Comparison of ENCODE assay signal across 21 cellular contexts in the genomic region with DNA sequence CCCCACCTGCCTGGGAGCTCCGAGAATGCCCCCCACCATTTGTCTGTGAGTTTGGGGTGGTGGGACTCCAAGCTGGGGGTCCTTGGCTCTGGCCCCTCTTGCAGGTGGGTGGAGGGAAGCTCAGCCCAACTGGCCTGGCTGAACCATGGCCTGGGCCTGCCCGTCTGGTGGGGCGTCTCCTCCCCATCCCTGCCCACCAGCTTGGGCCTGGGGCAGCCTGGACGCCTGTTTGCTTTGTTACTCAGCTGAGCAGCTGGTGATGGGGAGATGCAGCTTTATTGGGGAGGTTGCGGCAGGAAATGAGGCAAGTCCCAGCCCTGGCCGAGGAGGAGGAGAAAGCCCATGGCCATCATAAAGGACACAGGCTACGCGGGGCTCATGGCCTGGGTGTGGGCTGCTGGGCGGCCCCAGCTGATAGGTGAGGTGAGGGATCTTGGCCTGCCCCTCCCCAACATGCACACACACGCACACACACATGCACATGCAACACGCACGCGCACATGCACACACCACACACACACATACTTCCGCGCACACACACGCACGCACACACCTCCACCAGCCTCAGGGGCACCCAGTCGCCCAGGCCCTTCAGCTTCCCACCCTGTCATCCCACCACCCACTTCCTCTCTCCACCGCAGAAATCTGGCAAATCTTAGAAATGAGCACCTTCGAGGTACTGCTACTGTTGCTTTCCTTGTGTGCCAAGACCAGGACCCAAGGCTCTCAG. TPM values are rescaled to one million over a fixed set of nuclear protein-coding genes. Genes with fewer than 3 reads are reported as not detected.
DNase-seq lines count a peak whose midpoint lies in the region; ATAC-seq and TF ChIP-seq lines count a peak whose summit lies in the region.
"Had no signal": no experiment of that assay in that cellular context is flagged by ENCODE, and none has a peak within 500 bp of the region (broad histone marks: within the 10 kb centered on the region; RNA-seq: fewer than 3 reads in every experiment).

No MANE protein-coding gene starts in this region.

- CTCF ChIA-PET in Panc1 (lab: Charles Lee) = interaction anchor here (0.5 kb wide), 1 partner anchor 391 kb away, joined by 3 read pairs; no protein-coding TSS in a partner anchor

- H3K27ac ChIP-seq in Panc1 (ENCODE audit: low read length) (no peak overlapping the region; the same call in 1 of the 2 replicates), adrenal gland (no peak overlapping the region)
- H3K27ac ChIP-seq: thoracic aorta had no signal

- no TSS peak for BruUV-seq in Panc1 (replicated peaks; lab: Mats Ljungman, UMichigan)

- peak; percentile 51 for ATAC-seq in stimulated activated naive CD8-positive, alpha-beta T cell treated with anti-CD3 and anti-CD28 coated beads, Interleukin-15, amount 100 ng/mL, for 72 hours
- ATAC-seq in stimulated activated naive CD8-positive, alpha-beta T cell treated with anti-CD3 and anti-CD28 coated beads, Interleukin-15, Interleukin-2, amounts not matched to agents 100 U/mL and 50 U/mL, for 24 hours = no peak
- ATAC-seq in Panc1 (peak; percentile 29; the same call in 1 of the 2 replicates), mucosa of descending colon (peak; percentile 42), HG03354 (IDR thresholded peaks at IDR 0.05; ENCODE audit: poor library complexity, severe bottlenecking, unreplicated experiment) (no peak), HG03439 (IDR thresholded peaks at IDR 0.05; ENCODE audit: unreplicated experiment) (no peak)
- ATAC-seq: GM23338, left lobe of liver had no signal

- no peak for TF ChIP-seq CTCF in Panc1 (IDR thresholded peaks at IDR 0.05)
- TF ChIP-seq CTCF in mucosa of descending colon (IDR thresholded peaks at IDR 0.05) = no peak
- no peak for TF ChIP-seq CTCF in adrenal gland (IDR thresholded peaks at IDR 0.05)

- no peak overlapping the region for H3K4me3 Mint-ChIP-seq in stimulated activated naive CD8-positive, alpha-beta T cell treated with anti-CD3 and anti-CD28 coated beads, Interleukin-15, amount 100 ng/mL, for 72 hours
- H3K4me3 Mint-ChIP-seq: GM23338, IgD-negative memory B cell had no signal

- POLR2A ChIA-PET in Panc1 (lab: Charles Lee) = no interaction called here

- no peaks in the 10 kb centered on the region for H3K36me3 ChIP-seq in Panc1 (ENCODE audit: control insufficient read depth, insufficient read depth, low read length)
- H3K36me3 ChIP-seq in mucosa of descending colon (ENCODE audit: low read depth) = no peaks in the 10 kb centered on the region
- no peaks in the 10 kb centered on the region for H3K36me3 ChIP-seq in adrenal gland (replicated peaks in 1 of 2)
- H3K36me3 ChIP-seq: thoracic aorta had no signal

- H3K27me3 Mint-ChIP-seq in stimulated activated naive CD8-positive, alpha-beta T cell treated with anti-CD3 and anti-CD28 coated beads, Interleukin-15, amount 100 ng/mL, for 72 hours = no peaks in the 10 kb centered on the region

- H3K4me3 ChIP-seq in Panc1 (ENCODE audit: low read depth in 2 of 2, low read length in 2 of 2) = no peak overlapping the region
- no peak overlapping the region for H3K4me3 ChIP-seq in mucosa of descending colon
- no peak overlapping the region for H3K4me3 ChIP-seq in adrenal gland
- H3K4me3 ChIP-seq: GM23338, thoracic aorta had no signal

- intact Hi-C loops in Panc1 (cut with micrococcal nuclease; ENCODE audit: unreplicated experiment) = no loop called here
- intact Hi-C loops in mucosa of descending colon (cut with DNase I, micrococcal nuclease) = no loop called here
- intact Hi-C loops in adrenal gland (cut with DNase I) = no loop called here

- in situ Hi-C loops in Panc1 (cut with HindIII; ENCODE audit: low pct_unique_long_range_greater_than_20kb, low sequenced_read_pairs) = no loop called here

- no peak for TF ChIP-seq POLR2A in adrenal gland (IDR thresholded peaks at IDR 0.05)

- H3K4me1 Mint-ChIP-seq in stimulated activated naive CD8-positive, alpha-beta T cell treated with anti-CD3 and anti-CD28 coated beads, Interleukin-15, amount 100 ng/mL, for 72 hours = peaks cover 16% of the 10 kb centered on the region

- DNase-seq in stimulated activated naive CD8-positive, alpha-beta T cell treated with anti-CD3 and anti-CD28 coated beads, Interleukin-15, amount 100 ng/mL, for 72 hours = no peak
- no peak for DNase-seq in stimulated activated naive CD8-positive, alpha-beta T cell treated with anti-CD3 and anti-CD28 coated beads, Interleukin-15, Interleukin-2, amounts not matched to agents 100 U/mL and 50 U/mL, for 24 hours
- DNase-seq in Panc1 (ENCODE audit: low read depth, low spot score) (no peak), mucosa of descending colon (peak in 1 of 3 donors; percentile 43), adrenal gland (no peak), HK-2 (ENCODE audit: unreplicated experiment) (no peak)
- DNase-seq: activated CD4-positive, CD25-positive, alpha-beta regulatory T cell treated with anti-CD3 and anti-CD28 coated beads, Interleukin-2, amount 50 U/mL, for 72 hours; amygdala; central memory CD4-positive, alpha-beta T cell; effector CD8-positive, alpha-beta T cell; glutamatergic neuron; NCI-H2029 treated with DMSO at 0.1 percent for 48 hours; NK-92 treated with Interleukin-12 subunit alpha and Interleukin-12 subunit beta, amount 100 ng/mL, for 24 hours; occipital lobe had no signal

- H3K9me3 ChIP-seq in Panc1 (ENCODE audit: control insufficient read depth, insufficient read depth, low read depth, low read length) = no peaks in the 10 kb centered on the region
- peaks cover 5% of the 10 kb centered on the region for H3K9me3 ChIP-seq in mucosa of descending colon
- no peaks in the 10 kb centered on the region for H3K9me3 ChIP-seq in adrenal gland (replicated peaks in 1 of 3)

- H3K4me1 ChIP-seq in Panc1 (ENCODE audit: control insufficient read depth, insufficient read depth, low read length) (peaks cover 26% of the 10 kb centered on the region), mucosa of descending colon (ENCODE audit: low read depth) (peaks cover 19% of the 10 kb centered on the region), adrenal gland (replicated peaks in 1 of 2) (no peaks in the 10 kb centered on the region)

- H3K27me3 ChIP-seq in Panc1 (ENCODE audit: control insufficient read depth, insufficient read depth, low read length) (no peaks in the 10 kb centered on the region), adrenal gland (no peaks in the 10 kb centered on the region)

- peak overlapping the region in 1 of 2 donors; percentile 83 for H3K27ac Mint-ChIP-seq in stimulated activated naive CD8-positive, alpha-beta T cell treated with anti-CD3 and anti-CD28 coated beads, Interleukin-15, amount 100 ng/mL, for 72 hours
- H3K27ac Mint-ChIP-seq: GM23338 had no signal

- 75 to 85% (median 81%) methylated on average over 17 to 20 of the region's 20 CpGs for WGBS in adrenal gland, 4 donors

- no peaks in the 10 kb centered on the region for H3K9me3 Mint-ChIP-seq in stimulated activated naive CD8-positive, alpha-beta T cell treated with anti-CD3 and anti-CD28 coated beads, Interleukin-15, amount 100 ng/mL, for 72 hours
- H3K9me3 Mint-ChIP-seq: GM23338 had no signal

RNA-seq across cellular contexts. Expression of a gene that starts 1.4 kb away (rescaled TPM):
- total RNA-seq in Panc1 (2021; ENCODE audit: unreplicated experiment) (1.6 TPM), mucosa of descending colon (10 to 100 TPM; 13.8 to 49.1 (median 38.2) TPM), adrenal gland (under 1 TPM in 2 of 8 donors, not detected in 6; 0.14 TPM)
- 2.0 TPM for polyA plus RNA-seq in Panc1 (2012; ENCODE audit: insufficient read length)
- polyA plus RNA-seq in adrenal gland = under 1 TPM in 1 of 3 donors, not detected in 2; 0.13 TPM
- total RNA-seq: G401, occipital lobe, thoracic aorta had no signal
- polyA plus RNA-seq: GM23338, IgD-negative memory B cell had no signal

Comparison
In these comparisons a context has a peak if more than half of its experiments do, and no peak if none do; other contexts are left out.
1. ATAC-seq: peak in stimulated activated naive CD8-positive, alpha-beta T cell treated with anti-CD3 and anti-CD28 coated beads, Interleukin-15, amount 100 ng/mL, for 72 hours (single experiment), Panc1 (single experiment) and mucosa of descending colon (single experiment); none in stimulated activated naive CD8-positive, alpha-beta T cell treated with anti-CD3 and anti-CD28 coated beads, Interleukin-15, Interleukin-2, amounts not matched to agents 100 U/mL and 50 U/mL, for 24 hours (single experiment), HG03354 (single experiment) and HG03439 (single experiment).